Comparison of ENCODE assay signal across 11 cellular contexts in the genomic region with DNA sequence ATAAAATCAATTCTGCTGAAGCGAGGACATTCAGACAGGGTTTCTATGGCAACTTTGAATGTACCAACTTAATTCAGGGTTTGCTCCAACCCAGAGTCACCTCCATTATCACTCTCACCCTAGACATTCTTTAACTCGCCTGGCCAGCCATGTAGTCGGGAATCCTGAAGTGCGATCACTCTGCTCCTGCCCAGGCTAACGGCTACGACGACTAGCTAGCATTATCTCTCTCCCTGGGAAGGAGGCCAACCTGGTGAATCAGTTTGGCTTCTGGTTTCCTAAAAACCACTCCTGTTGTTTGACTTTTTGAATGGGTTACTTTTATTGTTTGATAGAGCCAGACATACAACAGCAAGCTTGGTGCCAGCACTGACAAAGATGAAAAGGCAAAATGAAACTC. TPM values are rescaled to one million over a fixed set of nuclear protein-coding genes. Genes with fewer than 3 reads are reported as not detected.
DNase-seq lines count a peak whose midpoint lies in the region; ATAC-seq and TF ChIP-seq lines count a peak whose summit lies in the region.
"Had no signal": no experiment of that assay in that cellular context is flagged by ENCODE, and none has a peak within 500 bp of the region (broad histone marks: within the 10 kb centered on the region; RNA-seq: fewer than 3 reads in every experiment).

No MANE protein-coding gene starts in this region.

- H3K27me3 ChIP-seq in right cardiac atrium (ENCODE audit: control insufficient read depth, insufficient read depth), result no peaks in the 10 kb centered on the region
- no peaks in the 10 kb centered on the region for H3K27me3 ChIP-seq in right atrium auricular region
- no peaks in the 10 kb centered on the region for H3K27me3 ChIP-seq in sigmoid colon
- H3K27me3 ChIP-seq: BLaER1 treated with 17β-estradiol and CSF1 and Interleukin-3, amounts not matched to agents 10 nM and 100 nM had no signal

- 21% methylated on average over 7 of the region's 7 CpGs for WGBS in right cardiac atrium
- 60 to 73% methylated on average over 7 of the region's 7 CpGs for WGBS in sigmoid colon, 2 donors

- DNase-seq in right cardiac atrium (peak in 1 of 3 donors; percentile 32), right atrium auricular region (ENCODE audit: low spot score) (no peak), astrocyte of the cerebellum (ENCODE audit: low read depth) (peak; percentile 85), inferior parietal cortex (ENCODE audit: extremely low spot score) (peak; percentile 17), sigmoid colon (no peak)
- DNase-seq in stimulated activated CD4-positive, alpha-beta T cell treated with anti-CD3 and anti-CD28 coated beads, Interleukin-12 subunit alpha, Interleukin-12 subunit beta, amount 100 ng/mL, for 4 hours, result no peak
- no peak for DNase-seq in activated T-cell treated with anti-CD3 and anti-CD28 coated beads, Interleukin-2, amount 50 U/mL, for 4 hours
- DNase-seq: NCI-H2081 treated with DMSO at 0.1 percent for 48 hours had no signal

- H3K27ac ChIP-seq in right cardiac atrium (ENCODE audit: low read length), result no peak overlapping the region
- H3K27ac ChIP-seq in right atrium auricular region, result no peak overlapping the region
- no peak overlapping the region for H3K27ac ChIP-seq in sigmoid colon
- H3K27ac ChIP-seq: BLaER1 treated with 17β-estradiol and CSF1 and Interleukin-3, amounts not matched to agents 10 nM and 100 nM had no signal

- in situ Hi-C loops in astrocyte of the cerebellum (cut with HindIII; ENCODE audit: low sequenced_read_pairs), result no loop called here

- H3K27me3 Mint-ChIP-seq in activated T-cell treated with anti-CD3 and anti-CD28 coated beads, Interleukin-2, amount 50 U/mL, for 4 hours (ENCODE audit: low read depth), result peaks cover 5% of the 10 kb centered on the region

- no peaks in the 10 kb centered on the region for H3K9me3 Mint-ChIP-seq in activated T-cell treated with anti-CD3 and anti-CD28 coated beads, Interleukin-2, amount 50 U/mL, for 4 hours
- H3K9me3 Mint-ChIP-seq: stimulated activated naive CD8-positive, alpha-beta T cell treated with anti-CD3 and anti-CD28 coated beads, Interleukin-15, Interleukin-2, amounts not matched to agents 100 ng/mL and 50 ng/mL, for 24 hours had no signal

- intact Hi-C loops in right cardiac atrium (cut with DNase I) (no loop called here), sigmoid colon (cut with DNase I) (no loop called here)

- no peaks in the 10 kb centered on the region for H3K36me3 Mint-ChIP-seq in activated T-cell treated with anti-CD3 and anti-CD28 coated beads, Interleukin-2, amount 50 U/mL, for 4 hours (ENCODE audit: insufficient read depth)

- TF ChIP-seq CTCF in right atrium auricular region (IDR thresholded peaks at IDR 0.05) (no peak), astrocyte of the cerebellum (IDR thresholded peaks at IDR 0.05; ENCODE audit: low read depth, low read length, missing control alignments) (no peak), sigmoid colon (IDR thresholded peaks at IDR 0.05) (no peak)

- H3K4me3 Mint-ChIP-seq in activated T-cell treated with anti-CD3 and anti-CD28 coated beads, Interleukin-2, amount 50 U/mL, for 4 hours, result no peak overlapping the region
- H3K4me3 Mint-ChIP-seq: stimulated activated naive CD8-positive, alpha-beta T cell treated with anti-CD3 and anti-CD28 coated beads, Interleukin-15, Interleukin-2, amounts not matched to agents 100 ng/mL and 50 ng/mL, for 24 hours had no signal

- H3K36me3 ChIP-seq in right atrium auricular region (no peaks in the 10 kb centered on the region), sigmoid colon (no peaks in the 10 kb centered on the region)
- H3K36me3 ChIP-seq: BLaER1 treated with 17β-estradiol and CSF1 and Interleukin-3, amounts not matched to agents 10 nM and 100 nM had no signal

- H3K9me3 ChIP-seq in right cardiac atrium (ENCODE audit: control insufficient read depth, low read length) (no peaks in the 10 kb centered on the region), right atrium auricular region (no peaks in the 10 kb centered on the region), sigmoid colon (no peaks in the 10 kb centered on the region)
- H3K9me3 ChIP-seq: BLaER1 treated with 17β-estradiol and CSF1 and Interleukin-3, amounts not matched to agents 10 nM and 100 nM had no signal

- no peak for TF ChIP-seq POLR2A in sigmoid colon (IDR thresholded peaks at IDR 0.05)

- H3K4me3 ChIP-seq in right cardiac atrium (ENCODE audit: low read length) (no peak overlapping the region), right atrium auricular region (peak overlapping the region in 1 of 2 donors; percentile 17), astrocyte of the cerebellum (ENCODE audit: low read depth, low read length) (peak overlapping the region; percentile 12), sigmoid colon (peak overlapping the region in 2 of 4 donors; percentile 1 to 16)
- H3K4me3 ChIP-seq: BLaER1 treated with 17β-estradiol and CSF1 and Interleukin-3, amounts not matched to agents 10 nM and 100 nM had no signal

- TF ChIP-seq EP300 in sigmoid colon (IDR thresholded peaks at IDR 0.05), result no peak

- H3K4me1 ChIP-seq in right cardiac atrium (ENCODE audit: control insufficient read depth, insufficient read depth, low read length) (peaks cover 3% of the 10 kb centered on the region), right atrium auricular region (peaks cover 0 to 11% of the 10 kb centered on the region in 2 donors), sigmoid colon (peaks cover 0 to 9% (median 2%) of the 10 kb centered on the region in 4 donors)

- no peaks in the 10 kb centered on the region for H3K4me1 Mint-ChIP-seq in activated T-cell treated with anti-CD3 and anti-CD28 coated beads, Interleukin-2, amount 50 U/mL, for 4 hours (ENCODE audit: low read depth)

- ATAC-seq in right cardiac atrium, result peak; percentile 54 to 82
- no peak for ATAC-seq in activated T-cell treated with anti-CD3 and anti-CD28 coated beads, Interleukin-2, amount 50 U/mL, for 4 hours
- no peak for ATAC-seq in GM21390 (IDR thresholded peaks at IDR 0.05; ENCODE audit: unreplicated experiment)

RNA-seq across cellular contexts. Expression of a gene that starts 38.9 kb away (rescaled TPM):
- total RNA-seq in right cardiac atrium, result 10 to 100 TPM; 19.8 to 32.0 (median 27.4) TPM
- polyA plus RNA-seq in right cardiac atrium, result 18.4 TPM
- total RNA-seq in right atrium auricular region, result 10 to 100 TPM; 14.9 to 19.7 TPM
- 1 to 10 TPM; 4.9 to 6.5 (median 5.2) TPM for total RNA-seq in activated T-cell treated with anti-CD3 and anti-CD28 coated beads, Interleukin-2, amount 50 U/mL, for 4 hours
- total RNA-seq in sigmoid colon, result 10 to 100 TPM; 11.8 to 19.7 (median 17.1) TPM
- 10 to 100 TPM in 1 of 3 donors, 1 to 10 TPM in 2; 7.4 to 15.3 (median 7.8) TPM for polyA plus RNA-seq in sigmoid colon

Comparison
In these comparisons a context has a peak if more than half of its experiments do, and no peak if none do; other contexts are left out.
1. ATAC-seq: peak in right cardiac atrium (2 of 2); none in activated T-cell treated with anti-CD3 and anti-CD28 coated beads, Interleukin-2, amount 50 U/mL, for 4 hours (0 of 2) and GM21390 (single experiment).
2. DNase-seq: peak in astrocyte of the cerebellum (single experiment) and inferior parietal cortex (single experiment); none in right atrium auricular region (single experiment), stimulated activated CD4-positive, alpha-beta T cell treated with anti-CD3 and anti-CD28 coated beads, Interleukin-12 subunit alpha, Interleukin-12 subunit beta, amount 100 ng/mL, for 4 hours (single experiment), activated T-cell treated with anti-CD3 and anti-CD28 coated beads, Interleukin-2, amount 50 U/mL, for 4 hours (single experiment) and sigmoid colon (single experiment).